Comparison of ENCODE assay signal across 8 cellular contexts in genomic region chr16:53105565-53105964, GRCh38. TPM values are rescaled to one million over a fixed set of nuclear protein-coding genes. Genes with fewer than 3 reads are reported as not detected.
"Had no signal": no experiment of that assay in that cellular context is flagged by ENCODE, and none has a peak within 500 bp of the region (broad histone marks: within the 10 kb centered on the region; RNA-seq: fewer than 3 reads in every experiment).

No MANE protein-coding gene starts in this region.

- H3K27ac ChIP-seq: HL-60, KMS-11 had no signal

- H3K9ac ChIP-seq: KMS-11 had no signal

- ATAC-seq: HepG2 had no signal

- DNase-seq: IMR-90, KBM-7, KG1 had no signal

- FAIRE-seq: HepG2, HTR-8/SVneo had no signal

- H3K4me2 ChIP-seq: KMS-11 had no signal

RNA-seq across cellular contexts. Expression of gene CHD9NB, which starts 52.9 kb away (rescaled TPM):
- polyA plus RNA-seq: IgD-negative memory B cell had no signal
